17 cellular contexts compared by ENCODE assay signal in genomic region chr3:115974940-115975339, GRCh38.
A peak's percentile ranks its signal among the peaks of the same experiment; 100 is the strongest.
DNase-seq lines count a peak whose midpoint lies in the region; ATAC-seq, FAIRE-seq and TF ChIP-seq lines count a peak whose summit lies in the region.
"Had no signal": no experiment of that assay in that cellular context is flagged by ENCODE, and none has a peak within 500 bp of the region (broad histone marks: within the 10 kb centered on the region; RNA-seq: fewer than 3 reads in every experiment).

No MANE protein-coding gene starts in this region.

- H3K4me3 ChIP-seq in BE2C (ENCODE audit: low read depth, low read length): no peak overlapping the region
- H3K4me3 ChIP-seq: BLaER1 had no signal

- peaks cover 21% of the 10 kb centered on the region for H3K27me3 Mint-ChIP-seq in osteocyte (ENCODE audit: unreplicated experiment)
- peaks cover 0 to 5% of the 10 kb centered on the region in 2 donors for H3K27me3 Mint-ChIP-seq in T-cell
- no peaks in the 10 kb centered on the region for H3K27me3 Mint-ChIP-seq in stimulated activated naive CD8-positive, alpha-beta T cell treated with anti-CD3 and anti-CD28 coated beads, Interleukin-15, amount 100 ng/mL, for 72 hours

- POLR2A ChIA-PET in T-cell (lab: Charles Lee): interaction anchor here in 1 of 2 donors (0.6 kb wide), 1 partner anchor 33 kb away, joined by 3 read pairs; no protein-coding TSS in a partner anchor

- FAIRE-seq in HTR-8/SVneo (lab: Jason Lieb, UNC): no peak

- no peaks in the 10 kb centered on the region for H3K27me3 ChIP-seq in BE2C
- H3K27me3 ChIP-seq: BLaER1 had no signal

- H3K4me1 Mint-ChIP-seq in osteocyte (ENCODE audit: unreplicated experiment) (peaks cover 14% of the 10 kb centered on the region), T-cell (no peaks in the 10 kb centered on the region)
- H3K4me1 Mint-ChIP-seq in stimulated activated naive CD8-positive, alpha-beta T cell treated with anti-CD3 and anti-CD28 coated beads, Interleukin-15, amount 100 ng/mL, for 72 hours: no peaks in the 10 kb centered on the region
- H3K4me1 Mint-ChIP-seq: CD8-positive, alpha-beta memory T cell had no signal

- H3K4me3 Mint-ChIP-seq in osteocyte (ENCODE audit: unreplicated experiment) (no peak overlapping the region), T-cell (no peak overlapping the region)
- H3K4me3 Mint-ChIP-seq in stimulated activated naive CD8-positive, alpha-beta T cell treated with anti-CD3 and anti-CD28 coated beads, Interleukin-15, amount 100 ng/mL, for 72 hours: no peak overlapping the region
- H3K4me3 Mint-ChIP-seq: CD8-positive, alpha-beta memory T cell; H9 had no signal

- H3K36me3 Mint-ChIP-seq in osteocyte (ENCODE audit: unreplicated experiment) (peaks cover 3% of the 10 kb centered on the region), T-cell (no peaks in the 10 kb centered on the region)
- H3K36me3 Mint-ChIP-seq: CD8-positive, alpha-beta memory T cell had no signal

- TF ChIP-seq CTCF in osteocyte (IDR thresholded peaks at IDR 0.05) (no peak), BE2C (IDR thresholded peaks at IDR 0.05; ENCODE audit: low read depth, low read length) (no peak)

- H3K9me3 Mint-ChIP-seq in osteocyte (ENCODE audit: unreplicated experiment) (peaks cover 4% of the 10 kb centered on the region), T-cell (peaks cover 2 to 4% (median 3%) of the 10 kb centered on the region in 3 donors)
- H3K9me3 Mint-ChIP-seq in stimulated activated naive CD8-positive, alpha-beta T cell treated with anti-CD3 and anti-CD28 coated beads, Interleukin-15, amount 100 ng/mL, for 72 hours: peaks cover 1 to 9% of the 10 kb centered on the region in 2 donors

- H3K36me3 ChIP-seq in BE2C: no peaks in the 10 kb centered on the region
- H3K36me3 ChIP-seq: BLaER1 had no signal

- no peaks in the 10 kb centered on the region for H3K9me3 ChIP-seq in BE2C
- H3K9me3 ChIP-seq: BLaER1, SK-N-SH had no signal

- CTCF ChIA-PET in T-cell (lab: Charles Lee): no interaction called here

- DNase-seq in LHCN-M2 (ENCODE audit: low read depth): peak; percentile 39
- DNase-seq in RPMI7951 (ENCODE audit: low read depth): peak; percentile 21
- peak; percentile 50 for DNase-seq in fibroblast of peridontal ligament (ENCODE audit: extremely low read depth)
- no peak for DNase-seq in osteocyte (ENCODE audit: extremely low spot score, unreplicated experiment)
- DNase-seq in HTR-8/SVneo (ENCODE audit: insufficient read length, low spot score): no peak
- no peak for DNase-seq in BE2C
- DNase-seq in T-cell: no peak
- no peak for DNase-seq in stimulated activated naive CD8-positive, alpha-beta T cell treated with anti-CD3 and anti-CD28 coated beads, Interleukin-15, amount 100 ng/mL, for 72 hours
- DNase-seq: CD8-positive, alpha-beta memory T cell; H9; NCI-H1048; NCI-H146; NCI-H526 treated with DMSO at 0.1 percent for 48 hours; Right ventricle myocardium superior; SK-N-SH had no signal

- H3K27ac Mint-ChIP-seq in osteocyte (ENCODE audit: unreplicated experiment) (peak overlapping the region; percentile 19), T-cell (no peak overlapping the region)
- no peak overlapping the region for H3K27ac Mint-ChIP-seq in stimulated activated naive CD8-positive, alpha-beta T cell treated with anti-CD3 and anti-CD28 coated beads, Interleukin-15, amount 100 ng/mL, for 72 hours
- H3K27ac Mint-ChIP-seq: CD8-positive, alpha-beta memory T cell had no signal

- no peak for ATAC-seq in T-cell (replicated peaks in 1 of 4)
- ATAC-seq in stimulated activated naive CD8-positive, alpha-beta T cell treated with anti-CD3 and anti-CD28 coated beads, Interleukin-15, amount 100 ng/mL, for 72 hours: no peak
- ATAC-seq: Panc1 had no signal

- no peaks in the 10 kb centered on the region for H3K4me1 ChIP-seq in BE2C
- H3K4me1 ChIP-seq: BLaER1 had no signal

Comparison
In these comparisons a context has a peak if more than half of its experiments do, and no peak if none do; other contexts are left out.
1. DNase-seq: peak in LHCN-M2 (single experiment), RPMI7951 (single experiment) and fibroblast of peridontal ligament (single experiment); none in osteocyte (single experiment), HTR-8/SVneo (single experiment), BE2C (single experiment), T-cell (0 of 34) and stimulated activated naive CD8-positive, alpha-beta T cell treated with anti-CD3 and anti-CD28 coated beads, Interleukin-15, amount 100 ng/mL, for 72 hours (0 of 2).